In the genomic region with DNA sequence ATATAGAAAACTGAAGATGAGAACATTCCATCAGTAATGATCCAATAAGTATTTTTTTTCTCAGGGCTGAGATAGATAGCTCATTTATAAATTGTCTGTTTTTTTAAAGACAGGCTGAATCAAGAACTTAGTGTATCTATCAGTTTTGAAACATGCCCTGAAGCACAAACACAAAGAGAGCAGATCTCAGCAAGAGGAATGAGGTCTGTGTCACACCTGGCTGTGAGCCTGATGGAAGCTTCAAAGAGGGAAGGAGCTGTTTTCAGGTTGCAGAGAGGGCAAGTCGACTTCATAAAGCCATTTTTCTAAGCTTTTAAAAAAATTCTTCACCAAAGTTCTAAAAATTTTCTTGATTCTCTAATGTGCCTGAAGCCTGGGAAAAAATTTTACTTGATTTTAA, we compare ENCODE assay signal across 21 cellular contexts.
DNase-seq lines count a peak whose midpoint lies in the region; ATAC-seq, FAIRE-seq and TF ChIP-seq lines count a peak whose summit lies in the region.
"Had no signal": no experiment of that assay in that cellular context is flagged by ENCODE, and none has a peak within 500 bp of the region (broad histone marks: within the 10 kb centered on the region; RNA-seq: fewer than 3 reads in every experiment).

No MANE protein-coding gene starts in this region.

- H3K27me3 Mint-ChIP-seq in stimulated activated naive B cell treated with anti-CD40 and anti-IgM and Interleukin-4, amounts not matched to agents 10 μg/mL and 1 μg/mL and 100 μg/mL, for 72 hours, result no peaks in the 10 kb centered on the region
- H3K27me3 Mint-ChIP-seq: CD4-positive, alpha-beta memory T cell; IgD-negative memory B cell had no signal

- peaks cover 21% of the 10 kb centered on the region for H3K4me1 ChIP-seq in mammary epithelial cell (ENCODE audit: insufficient read depth, low read length)
- H3K4me1 ChIP-seq in keratinocyte (ENCODE audit: control insufficient read depth, extremely low read depth, insufficient read depth, low read length), result peaks cover 31% of the 10 kb centered on the region

- no peak overlapping the region for H2AFZ ChIP-seq in mammary epithelial cell (ENCODE audit: low read depth, low read length)
- no peak overlapping the region for H2AFZ ChIP-seq in keratinocyte (ENCODE audit: control insufficient read depth, low read length)
- H2AFZ ChIP-seq: neural progenitor cell had no signal

- H3K36me3 Mint-ChIP-seq in stimulated activated naive B cell treated with anti-CD40 and anti-IgM and Interleukin-4, amounts not matched to agents 10 μg/mL and 1 μg/mL and 100 μg/mL, for 72 hours, result no peaks in the 10 kb centered on the region
- H3K36me3 Mint-ChIP-seq: CD4-positive, alpha-beta memory T cell; IgD-negative memory B cell; neural progenitor cell had no signal

- DNase-seq in AG10803 (ENCODE audit: low read depth) (peak; percentile 26), M059J (ENCODE audit: low read depth) (peak; percentile 84), mammary epithelial cell (peak; percentile 82), keratinocyte (ENCODE audit: low read depth, low spot score) (peak; percentile 28), caudate nucleus (lab: John Stamatoyannopoulos, UW) (no peak), SKM-1 treated with dmso at 0.1 percent for 144 hours (lab: John Stamatoyannopoulos, UW; ENCODE audit: unreplicated experiment) (no peak), SIG-M5 treated with dmso at 0.1 percent for 504 hours (lab: John Stamatoyannopoulos, UW; ENCODE audit: unreplicated experiment) (no peak)
- DNase-seq in stimulated activated naive B cell treated with anti-CD40 and anti-IgM and Interleukin-4, amounts not matched to agents 10 μg/mL and 1 μg/mL and 100 μg/mL, for 72 hours, result no peak
- DNase-seq: activated CD4-positive, alpha-beta T cell treated with anti-CD3 and anti-CD28 coated beads for 48 hours; CD4-positive, alpha-beta memory T cell; DMS79; effector memory CD4-positive, alpha-beta T cell; hypothalamus; left cardiac atrium; NCI-H1930; NCI-H524 treated with DMSO at 0.1 percent for 48 hours; retina had no signal

- H3K36me3 ChIP-seq in mammary epithelial cell (ENCODE audit: insufficient read depth, low read length), result no peaks in the 10 kb centered on the region
- no peaks in the 10 kb centered on the region for H3K36me3 ChIP-seq in keratinocyte (ENCODE audit: control insufficient read depth in 2 of 2, extremely low read depth in 1 of 2, insufficient read depth in 2 of 2, low read length in 2 of 2)
- H3K36me3 ChIP-seq: HAP-1, neural progenitor cell had no signal

- H3K27me3 ChIP-seq in mammary epithelial cell (ENCODE audit: insufficient read depth, low read length) (no peaks in the 10 kb centered on the region), keratinocyte (ENCODE audit: control insufficient read depth, extremely low read depth, insufficient read depth, low read length) (no peaks in the 10 kb centered on the region)
- H3K27me3 ChIP-seq: neural progenitor cell had no signal

- H3K9me3 Mint-ChIP-seq in stimulated activated naive B cell treated with anti-CD40 and anti-IgM and Interleukin-4, amounts not matched to agents 10 μg/mL and 1 μg/mL and 100 μg/mL, for 72 hours, result peaks cover 5% of the 10 kb centered on the region in 2 donors

- no peak overlapping the region for H3K27ac ChIP-seq in mammary epithelial cell (ENCODE audit: insufficient read depth, low read depth, low read length)
- no peak overlapping the region for H3K27ac ChIP-seq in keratinocyte (ENCODE audit: control insufficient read depth, insufficient read depth, low read length)
- no peak overlapping the region for H3K27ac ChIP-seq in caudate nucleus (ENCODE audit: low read depth, low read length)
- H3K27ac ChIP-seq: neural progenitor cell had no signal

- no peak for TF ChIP-seq CTCF in AG10803 (conservative IDR thresholded peaks at IDR 0.05; ENCODE audit: low read length)
- no peak for TF ChIP-seq CTCF in mammary epithelial cell (conservative IDR thresholded peaks at IDR 0.05 in 1 of 2, IDR thresholded peaks at IDR 0.05 in 1 of 2; ENCODE audit: extremely low read depth in 1 of 2, insufficient read depth in 1 of 2, low read depth in 1 of 2, low read length in 2 of 2)
- TF ChIP-seq CTCF in keratinocyte (optimal IDR thresholded peaks at IDR 0.05 in 1 of 3, IDR thresholded peaks at IDR 0.05 in 1 of 3, conservative IDR thresholded peaks at IDR 0.05 in 1 of 3; ENCODE audit: extremely low read depth in 1 of 3, insufficient read depth in 2 of 3, low read length in 3 of 3), result no peak

- CTCF ChIA-PET in mammary epithelial cell (lab: Charles Lee; ENCODE audit: low non-redundant PET), result interaction anchor here (0.6 kb wide), 1 partner anchor 243 kb away, joined by 3 read pairs; no protein-coding TSS in a partner anchor

- no peaks in the 10 kb centered on the region for H3K9me1 ChIP-seq in keratinocyte (ENCODE audit: control insufficient read depth, extremely low read depth, insufficient read depth, low read length)

- H3K4me2 ChIP-seq in mammary epithelial cell (ENCODE audit: insufficient read depth, low read depth, low read length) (peak overlapping the region; percentile 56), keratinocyte (ENCODE audit: control insufficient read depth, extremely low read depth, insufficient read depth, low read depth, low read length) (peak overlapping the region; percentile 41)
- H3K4me2 ChIP-seq: neural progenitor cell had no signal

- H3K4me3 Mint-ChIP-seq in stimulated activated naive B cell treated with anti-CD40 and anti-IgM and Interleukin-4, amounts not matched to agents 10 μg/mL and 1 μg/mL and 100 μg/mL, for 72 hours, result no peak overlapping the region
- H3K4me3 Mint-ChIP-seq: CD4-positive, alpha-beta memory T cell; IgD-negative memory B cell; neural progenitor cell had no signal

- H3K9ac ChIP-seq in mammary epithelial cell (ENCODE audit: insufficient read depth, low read length), result no peak overlapping the region
- H3K9ac ChIP-seq in keratinocyte (ENCODE audit: control insufficient read depth, extremely low read depth, insufficient read depth, low read length), result no peak overlapping the region
- H3K9ac ChIP-seq: neural progenitor cell had no signal

- no TSS peak for BruUV-seq in mammary epithelial cell (replicated peaks; lab: Mats Ljungman, UMichigan)

- peak; percentile 86 for FAIRE-seq in keratinocyte (lab: Jason Lieb, UNC)

- no peak overlapping the region for H3K27ac Mint-ChIP-seq in stimulated activated naive B cell treated with anti-CD40 and anti-IgM and Interleukin-4, amounts not matched to agents 10 μg/mL and 1 μg/mL and 100 μg/mL, for 72 hours
- H3K27ac Mint-ChIP-seq: activated T-helper 2 cell treated with anti-CD3 and anti-CD28 coated beads, Interferon-gamma antibody, Interleukin-2, Interleukin-4, amounts not matched to agents 10 μg/mL and 5 μg/mL and 100 μg/mL, durations not matched to agents 14 hours and 24 hours and 36 hours; CD4-positive, alpha-beta memory T cell; IgD-negative memory B cell; neural progenitor cell had no signal

- dilution Hi-C loops in mammary epithelial cell (cut with HindIII; ENCODE audit: low sequenced_read_pairs), result no loop called here
- dilution Hi-C loops in keratinocyte (cut with MboI; ENCODE audit: extremely low pct_ligation_motif_present, low sequenced_read_pairs), result no loop called here

- no peak for ATAC-seq in stimulated activated naive B cell treated with anti-CD40 and anti-IgM and Interleukin-4, amounts not matched to agents 10 μg/mL and 1 μg/mL and 100 μg/mL, for 72 hours (replicated peaks)
- ATAC-seq: left cardiac atrium had no signal

- no peak overlapping the region for H3K4me3 ChIP-seq in AG10803 (ENCODE audit: low read length)
- peak overlapping the region in 1 of 3 experiments; percentile 3 for H3K4me3 ChIP-seq in mammary epithelial cell (replicated peaks in 1 of 3; ENCODE audit: insufficient read depth in 1 of 3, low read depth in 2 of 3, low read length in 3 of 3)
- H3K4me3 ChIP-seq in keratinocyte (ENCODE audit: control insufficient read depth in 2 of 3, extremely low read depth in 1 of 3, insufficient read depth in 2 of 3, low read depth in 1 of 3, low read length in 3 of 3), result no peak overlapping the region
- H3K4me3 ChIP-seq: HAP-1, neural progenitor cell had no signal

- 0% methylated on average over 1 of the region's 1 CpG for WGBS in mammary epithelial cell (ENCODE audit: low coverage, missing lambda C conversion rate)

- H4K20me1 ChIP-seq in mammary epithelial cell (ENCODE audit: insufficient read depth, low read length), result no peaks in the 10 kb centered on the region
- no peaks in the 10 kb centered on the region for H4K20me1 ChIP-seq in keratinocyte (ENCODE audit: control insufficient read depth, extremely low read depth, insufficient read depth, low read length)

- H3K79me2 ChIP-seq in mammary epithelial cell (ENCODE audit: insufficient read depth, low read length), result no peaks in the 10 kb centered on the region
- H3K79me2 ChIP-seq in keratinocyte (ENCODE audit: control insufficient read depth, insufficient read depth, low read length), result no peaks in the 10 kb centered on the region

- H3K9me3 ChIP-seq in mammary epithelial cell (replicated peaks; ENCODE audit: insufficient read depth, low read length) (no peaks in the 10 kb centered on the region), keratinocyte (ENCODE audit: control insufficient read depth, low read depth, low read length) (no peaks in the 10 kb centered on the region)

- intact Hi-C loops in mammary epithelial cell (cut with micrococcal nuclease), result no loop called here

- in situ Hi-C loops in mammary epithelial cell (cut with MboI; ENCODE audit: low sequenced_read_pairs in 2 of 2), result no loop called here

- no peaks in the 10 kb centered on the region for H3K4me1 Mint-ChIP-seq in stimulated activated naive B cell treated with anti-CD40 and anti-IgM and Interleukin-4, amounts not matched to agents 10 μg/mL and 1 μg/mL and 100 μg/mL, for 72 hours
- H3K4me1 Mint-ChIP-seq: CD4-positive, alpha-beta memory T cell; IgD-negative memory B cell had no signal

Comparison
In these comparisons a context has a peak if more than half of its experiments do, and no peak if none do; other contexts are left out.
1. DNase-seq: peak in AG10803 (single experiment), M059J (single experiment), mammary epithelial cell (single experiment) and keratinocyte (single experiment); none in caudate nucleus (0 of 61), SKM-1 treated with dmso at 0.1 percent for 144 hours (single experiment), stimulated activated naive B cell treated with anti-CD40 and anti-IgM and Interleukin-4, amounts not matched to agents 10 μg/mL and 1 μg/mL and 100 μg/mL, for 72 hours (single experiment) and SIG-M5 treated with dmso at 0.1 percent for 504 hours (single experiment).